In the genomic region with DNA sequence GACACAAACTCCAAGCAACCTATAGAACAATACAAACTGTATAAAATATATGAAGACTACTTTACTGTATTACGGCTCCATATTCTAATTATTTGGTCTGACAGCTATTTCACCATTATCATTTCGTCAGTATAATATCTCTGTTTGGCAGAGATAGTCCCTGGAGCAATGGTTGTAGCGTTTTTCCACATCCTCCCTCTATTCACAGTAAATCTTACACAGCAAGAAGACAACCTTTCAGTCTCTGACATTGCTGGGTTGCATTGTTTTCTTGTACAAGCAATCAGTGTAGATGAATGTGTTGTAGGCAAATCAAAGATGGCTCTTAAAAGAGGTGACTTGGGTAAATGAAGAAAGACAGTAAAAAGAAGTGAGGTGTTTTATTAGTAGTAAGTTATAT, we compare ENCODE assay signal across 8 cellular contexts.
"Had no signal": no experiment of that assay in that cellular context is flagged by ENCODE, and none has a peak within 500 bp of the region (broad histone marks: within the 10 kb centered on the region; RNA-seq: fewer than 3 reads in every experiment).

No MANE protein-coding gene starts in this region.

- FAIRE-seq: G401.6, GM12878, GM12891, GM12892, GM18507, GM19239 had no signal

- H3K4me3 ChIP-seq: GM12878 had no signal

- DNase-seq: GDM1, GF-D8 had no signal

- ATAC-seq: GM12878 had no signal
